19 cellular contexts compared by ENCODE assay signal in genomic region chr9:136549010-136549980, GRCh38. TPM values are rescaled to one million over a fixed set of nuclear protein-coding genes. Genes with fewer than 3 reads are reported as not detected.
A peak's percentile ranks its signal among the peaks of the same experiment; 100 is the strongest.
DNase-seq lines count a peak whose midpoint lies in the region; ATAC-seq, FAIRE-seq and TF ChIP-seq lines count a peak whose summit lies in the region.
"Had no signal": no experiment of that assay in that cellular context is flagged by ENCODE, and none has a peak within 500 bp of the region (broad histone marks: within the 10 kb centered on the region; RNA-seq: fewer than 3 reads in every experiment).

No MANE protein-coding gene starts in this region.

- TF ChIP-seq CTCF in gastroesophageal sphincter (IDR thresholded peaks at IDR 0.05): no peak
- no peak for TF ChIP-seq CTCF in endothelial cell (IDR thresholded peaks at IDR 0.05; ENCODE audit: unreplicated experiment)
- TF ChIP-seq CTCF in HepG2 (CRISPR knock-in tag; IDR thresholded peaks at IDR 0.05): no peak

- intact Hi-C loops in HepG2 (cut with micrococcal nuclease; ENCODE audit: unreplicated experiment): no loop called here

- ATAC-seq in gastroesophageal sphincter (no peak), HepG2 (no peak)
- ATAC-seq: activated CD8-positive, alpha-beta memory T cell treated with anti-CD3 and anti-CD28 coated beads, Interleukin-2, amount 10 ng/mL, durations not matched to agents 7 days and 5 days; esophagus mucosa; lower lobe of right lung; natural killer cell had no signal

- CTCF ChIA-PET in HepG2 (lab: Yijun Ruan, JAX; ENCODE audit: low intra/inter-chr PET ratio, low total read pairs): no interaction called here

- no peak overlapping the region for H3K27ac Mint-ChIP-seq in endothelial cell (ENCODE audit: unreplicated experiment)
- H3K27ac Mint-ChIP-seq: activated CD8-positive, alpha-beta memory T cell treated with anti-CD3 and anti-CD28 coated beads, Interleukin-2, amount 10 ng/mL, durations not matched to agents 7 days and 5 days; natural killer cell had no signal

- no peaks in the 10 kb centered on the region for H3K36me3 ChIP-seq in BLaER1 treated with 17β-estradiol and CSF1 and Interleukin-3, amounts not matched to agents 10 nM and 100 nM
- H3K36me3 ChIP-seq in gastroesophageal sphincter (no peaks in the 10 kb centered on the region), rectal smooth muscle tissue (ENCODE audit: control insufficient read depth, insufficient read depth, low read length) (no peaks in the 10 kb centered on the region), HepG2 (replicated peaks in 1 of 2; ENCODE audit: control insufficient read depth in 1 of 2, insufficient read depth in 2 of 2, low read length in 2 of 2) (no peaks in the 10 kb centered on the region)
- H3K36me3 ChIP-seq: adrenal gland, lower lobe of right lung, Peyer's patch, spleen, tibial nerve had no signal

- no peaks in the 10 kb centered on the region for H3K9me3 Mint-ChIP-seq in endothelial cell (ENCODE audit: unreplicated experiment)
- H3K9me3 Mint-ChIP-seq: natural killer cell had no signal

- WGBS in gastroesophageal sphincter (ENCODE audit: low coverage in 1 of 2), 2 donors: 0 to 67% methylated on average over 1 to 6 of the region's 29 CpGs
- WGBS in HepG2 (ENCODE audit: low lambda C conversion rate): 91% methylated on average over 20 of the region's 29 CpGs

- H3K4me3 Mint-ChIP-seq in endothelial cell (ENCODE audit: unreplicated experiment): no peak overlapping the region
- H3K4me3 Mint-ChIP-seq: activated CD8-positive, alpha-beta memory T cell treated with anti-CD3 and anti-CD28 coated beads, Interleukin-2, amount 10 ng/mL, durations not matched to agents 7 days and 5 days; natural killer cell had no signal

- no TSS peak for BruUV-seq in HepG2 (replicated peaks; lab: Mats Ljungman, UMichigan)

- peak overlapping the region; percentile 92 to 100 (median 99) for H3K4me2 ChIP-seq in BLaER1 treated with 17β-estradiol and CSF1 and Interleukin-3, amounts not matched to agents 10 nM and 100 nM
- H3K4me2 ChIP-seq in HepG2 (ENCODE audit: low read depth, low read length): no peak overlapping the region

- H3K36me3 Mint-ChIP-seq in endothelial cell (ENCODE audit: low read depth, unreplicated experiment): no peaks in the 10 kb centered on the region
- H3K36me3 Mint-ChIP-seq: activated CD8-positive, alpha-beta memory T cell treated with anti-CD3 and anti-CD28 coated beads, Interleukin-2, amount 10 ng/mL, durations not matched to agents 7 days and 5 days; natural killer cell had no signal

- H3K4me3 ChIP-seq in BLaER1 treated with 17β-estradiol and CSF1 and Interleukin-3, amounts not matched to agents 10 nM and 100 nM: no peak overlapping the region
- H3K4me3 ChIP-seq in gastroesophageal sphincter (peak overlapping the region; percentile 27 to 98), rectal smooth muscle tissue (ENCODE audit: low read length) (peak overlapping the region; percentile 44), HepG2 (replicated peaks in 1 of 3; ENCODE audit: insufficient read depth in 1 of 3, low read depth in 2 of 3, low read length in 3 of 3) (no peak overlapping the region)
- H3K4me3 ChIP-seq: adrenal gland, lower lobe of right lung, spleen, tibial nerve had no signal

- no peaks in the 10 kb centered on the region for H3K79me2 ChIP-seq in HepG2 (ENCODE audit: insufficient read depth, low read length)

- peak overlapping the region in 8 of 11 experiments; percentile 19 to 78 (median 56); a peak in 11 of 22 replicates for H3K27ac ChIP-seq in BLaER1 treated with 17β-estradiol and CSF1 and Interleukin-3, amounts not matched to agents 10 nM and 100 nM
- H3K27ac ChIP-seq in gastroesophageal sphincter: peak overlapping the region; percentile 94 to 100 (median 97)
- peak overlapping the region; percentile 99 for H3K27ac ChIP-seq in rectal smooth muscle tissue (ENCODE audit: low read depth, low read length)
- H3K27ac ChIP-seq in HepG2 (ENCODE audit: extremely low read length, insufficient read depth, low read length): no peak overlapping the region
- H3K27ac ChIP-seq: adrenal gland had no signal

- TF ChIP-seq RAD21 in HepG2 (CRISPR knock-in tag; IDR thresholded peaks at IDR 0.05): no peak

- peaks cover 7 to 14% (median 11%) of the 10 kb centered on the region in 11 experiments; a peak in 21 of 22 replicates for H4K20me1 ChIP-seq in BLaER1 treated with 17β-estradiol and CSF1 and Interleukin-3, amounts not matched to agents 10 nM and 100 nM
- no peaks in the 10 kb centered on the region for H4K20me1 ChIP-seq in HepG2 (ENCODE audit: insufficient read depth, low read length)

- TF ChIP-seq POLR2A in gastroesophageal sphincter (IDR thresholded peaks at IDR 0.05) (no peak), HepG2 (IDR thresholded peaks at IDR 0.05; ENCODE audit: insufficient read depth in 1 of 2, low read depth in 2 of 2, low read length in 2 of 2) (no peak)

- POLR2A ChIA-PET in HepG2 (lab: Yijun Ruan, JAX): no interaction called here

- H2AFZ ChIP-seq in HepG2 (ENCODE audit: low read length): no peak overlapping the region

- no peak for FAIRE-seq in HepG2 (lab: Jason Lieb, UNC)
- FAIRE-seq: HTR-8/SVneo had no signal

- peak overlapping the region in 8 of 11 experiments; percentile 22 to 73 (median 60); a peak in 13 of 22 replicates for H3K9ac ChIP-seq in BLaER1 treated with 17β-estradiol and CSF1 and Interleukin-3, amounts not matched to agents 10 nM and 100 nM
- H3K9ac ChIP-seq in rectal smooth muscle tissue (ENCODE audit: low read length) (peak overlapping the region; percentile 21), HepG2 (ENCODE audit: insufficient read depth, low read depth, low read length) (no peak overlapping the region)

- H3K27me3 ChIP-seq in BLaER1 treated with 17β-estradiol and CSF1 and Interleukin-3, amounts not matched to agents 10 nM and 100 nM: no peaks in the 10 kb centered on the region
- H3K27me3 ChIP-seq in gastroesophageal sphincter (no peaks in the 10 kb centered on the region), rectal smooth muscle tissue (ENCODE audit: control insufficient read depth, insufficient read depth, low read length) (no peaks in the 10 kb centered on the region), HepG2 (ENCODE audit: control insufficient read depth in 1 of 2, insufficient read depth in 2 of 2, low read length in 2 of 2) (peaks cover 14 to 42% of the 10 kb centered on the region in 2 experiments)
- H3K27me3 ChIP-seq: adrenal gland, Peyer's patch, spleen, tibial nerve had no signal

- in situ Hi-C loops in HepG2 (cut with HindIII; ENCODE audit: extremely low pct_ligation_motif_present, low pct_unique_long_range_greater_than_20kb): no loop called here

- H3K4me1 ChIP-seq in BLaER1 treated with 17β-estradiol and CSF1 and Interleukin-3, amounts not matched to agents 10 nM and 100 nM: peaks cover 71 to 82% (median 75%) of the 10 kb centered on the region in 10 experiments
- H3K4me1 ChIP-seq in gastroesophageal sphincter: peaks cover 4 to 88% (median 50%) of the 10 kb centered on the region in 3 donors
- peaks cover 43% of the 10 kb centered on the region for H3K4me1 ChIP-seq in rectal smooth muscle tissue (ENCODE audit: control insufficient read depth, insufficient read depth, low read length)
- peaks cover 31% of the 10 kb centered on the region for H3K4me1 ChIP-seq in HepG2 (ENCODE audit: insufficient read depth, low read length)

- no peaks in the 10 kb centered on the region for H3K9me3 ChIP-seq in BLaER1 treated with 17β-estradiol and CSF1 and Interleukin-3, amounts not matched to agents 10 nM and 100 nM (replicated peaks in 1 of 11)
- no peaks in the 10 kb centered on the region for H3K9me3 ChIP-seq in gastroesophageal sphincter
- H3K9me3 ChIP-seq in HepG2 (ENCODE audit: low read length): no peaks in the 10 kb centered on the region
- H3K9me3 ChIP-seq: adrenal gland, lower lobe of right lung, Peyer's patch, spleen, tibial nerve had no signal

- no peak for TF ChIP-seq EP300 in gastroesophageal sphincter (IDR thresholded peaks at IDR 0.05)
- TF ChIP-seq EP300 in HepG2 (IDR thresholded peaks at IDR 0.05; ENCODE audit: low read depth in 2 of 2, low read length in 2 of 2): no peak
- TF ChIP-seq EP300 in HepG2 (CRISPR knock-in tag; IDR thresholded peaks at IDR 0.05; ENCODE audit: borderline replicate concordance): no peak

- DNase-seq in RPMI8226 (peak; percentile 62), DMS114 treated with DMSO at 0.1 percent for 48 hours (lab: John Stamatoyannopoulos, UW; ENCODE audit: unreplicated experiment) (no peak), endothelial cell (ENCODE audit: low spot score) (no peak), HepG2 (ENCODE audit: low spot score) (no peak)
- DNase-seq in stimulated activated CD4-positive, alpha-beta T cell treated with anti-CD3 and anti-CD28 coated beads, Interleukin-1b, Interleukin-23, amount 100 ng/mL, for 48 hours: no peak
- DNase-seq: activated CD8-positive, alpha-beta memory T cell treated with anti-CD3 and anti-CD28 coated beads, Interleukin-2, amount 10 ng/mL, durations not matched to agents 7 days and 5 days; adrenal gland; caudate nucleus; lower lobe of right lung; natural killer cell; NCI-H146; Peyer's patch; spleen had no signal

- H3K27me3 Mint-ChIP-seq in endothelial cell (ENCODE audit: unreplicated experiment): peaks cover 10% of the 10 kb centered on the region

- peaks cover 25% of the 10 kb centered on the region for H3K4me1 Mint-ChIP-seq in endothelial cell (ENCODE audit: unreplicated experiment)

RNA-seq across cellular contexts. Expression of gene NOTCH1, which starts 3.4 kb away (rescaled TPM):
- total RNA-seq in gastroesophageal sphincter: 10 to 100 TPM; 31.1 to 72.1 (median 44.0) TPM
- 312 TPM for total RNA-seq in endothelial cell (ENCODE audit: unreplicated experiment)
- 0.22 and 0.35 TPM in 2 replicates for total RNA-seq in HepG2 (2016; rRNA removed; fragmentation: Illumina TruSeq; extraction: Trizol)
- total RNA-seq in HepG2 (2016; cell fraction: cytosol; rRNA removed; fragmentation: Illumina TruSeq; extraction: Trizol; ENCODE audit: low read depth): 0.18 and 0.20 TPM in 2 replicates
- 0.13 and 0.43 TPM in 2 replicates for total RNA-seq in HepG2 (2016; cell fraction: insoluble cytoplasmic fraction; rRNA removed; fragmentation: Illumina TruSeq; extraction: Trizol)
- 0.17 and 0.28 TPM in 2 replicates for total RNA-seq in HepG2 (2016; cell fraction: membrane; rRNA removed; fragmentation: Illumina TruSeq; extraction: Trizol)
- 0.69 and 1.3 TPM in 2 replicates for total RNA-seq in HepG2 (2016; cell fraction: nucleus; rRNA removed; fragmentation: Illumina TruSeq; extraction: Trizol)
- 0.09 and 0.12 TPM in 2 replicates for polyA plus RNA-seq in HepG2 (2011; rRNA removed)
- polyA plus RNA-seq in HepG2 (2011; cell fraction: cytosol; rRNA removed): 0.04 and 0.11 TPM in 2 replicates
- 0.90 and 1.1 TPM in 2 replicates for polyA plus RNA-seq in HepG2 (2011; cell fraction: nucleus; rRNA removed)
- 0.09 and 0.31 TPM in 2 replicates for polyA plus RNA-seq in HepG2 (2012)
- 0.02 TPM in 2 replicates for polyA plus RNA-seq in HepG2 (2016; cell fraction: cytosol; fragmentation: Illumina TruSeq; extraction: Trizol; ENCODE audit: low read depth)
- polyA plus RNA-seq in HepG2 (2016; cell fraction: insoluble cytoplasmic fraction; fragmentation: Illumina TruSeq; extraction: Trizol; ENCODE audit: low read depth): 0.15 and 0.22 TPM in 2 replicates
- polyA plus RNA-seq in HepG2 (2016; cell fraction: membrane; fragmentation: Illumina TruSeq; extraction: Trizol; ENCODE audit: low read depth): 0.05 and 0.13 TPM in 2 replicates
- polyA plus RNA-seq in HepG2 (2016; cell fraction: nucleus; fragmentation: Illumina TruSeq; extraction: Trizol; ENCODE audit: insufficient read depth, low read depth): 1.3 and 1.9 TPM in 2 replicates
- polyA minus RNA-seq in HepG2 (2011; rRNA and poly(A)+ RNA removed; ENCODE audit: low replicate concordance): 0.54 and 4.7 TPM in 2 replicates
- 0.44 and 0.99 TPM in 2 replicates for polyA minus RNA-seq in HepG2 (2011; cell fraction: cytosol; rRNA and poly(A)+ RNA removed)
- polyA minus RNA-seq in HepG2 (2011; cell fraction: nucleus; rRNA and poly(A)+ RNA removed): 0.64 and 0.75 TPM in 2 replicates

Comparison
In these comparisons a context has a peak if more than half of its experiments do, and no peak if none do; other contexts are left out.
1. H3K4me3 ChIP-seq: peak in gastroesophageal sphincter (2 of 2) and rectal smooth muscle tissue (single experiment); none in BLaER1 treated with 17β-estradiol and CSF1 and Interleukin-3, amounts not matched to agents 10 nM and 100 nM (0 of 10) and HepG2 (0 of 3).
2. RNA of gene NOTCH1, which starts 3.4 kb away (total RNA-seq): 312 TPM in endothelial cell (single experiment) and 31.1 to 72.1 TPM in gastroesophageal sphincter; 0.13 to 1.3 TPM in HepG2; every median in the first group is over 10 times any median in the second.